ENCODE assay signal across 15 cellular contexts in the genomic region with DNA sequence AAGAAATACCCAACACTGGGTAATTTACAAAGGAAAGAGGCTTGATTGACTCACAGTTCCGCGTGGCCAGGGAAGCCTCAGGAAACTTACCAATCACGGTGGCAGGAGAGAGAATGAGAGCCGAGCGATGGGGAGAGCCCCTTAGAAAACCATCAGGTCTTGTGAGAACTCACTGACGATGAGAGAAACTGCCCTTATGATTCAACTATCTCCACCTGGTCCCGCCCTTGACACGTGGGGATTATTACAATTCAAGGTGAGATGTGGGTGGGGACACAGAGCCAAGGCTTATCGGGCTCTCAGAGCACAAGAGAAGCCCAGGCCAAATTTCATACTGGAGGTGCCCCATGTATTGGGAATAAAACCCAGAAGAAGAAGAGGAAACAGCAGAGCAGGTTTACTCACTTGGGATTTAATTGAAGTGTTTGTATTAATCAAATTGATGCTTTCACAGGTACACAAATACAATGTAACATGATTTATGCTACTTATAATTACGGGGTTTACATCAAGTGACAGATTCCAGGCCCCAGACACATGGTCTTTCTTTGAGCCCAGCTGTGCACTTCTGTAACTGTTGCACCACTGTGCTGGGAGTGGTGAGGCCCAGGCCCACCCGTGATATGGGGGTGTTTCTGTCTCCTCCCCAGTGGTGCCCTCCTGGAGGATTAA. TPM values are rescaled to one million over a fixed set of nuclear protein-coding genes. Genes with fewer than 3 reads are reported as not detected.
DNase-seq lines count a peak whose midpoint lies in the region; ATAC-seq and TF ChIP-seq lines count a peak whose summit lies in the region.
"Had no signal": no experiment of that assay in that cellular context is flagged by ENCODE, and none has a peak within 500 bp of the region (broad histone marks: within the 10 kb centered on the region; RNA-seq: fewer than 3 reads in every experiment).

No MANE protein-coding gene starts in this region.

- no peaks in the 10 kb centered on the region for H3K4me1 Mint-ChIP-seq in activated T-helper 17 cell treated with anti-CD3 and anti-CD28 coated beads, Interleukin-2, amount 50 U/mL, for 72 hours
- peaks cover 38% of the 10 kb centered on the region for H3K4me1 Mint-ChIP-seq in nephron
- H3K4me1 Mint-ChIP-seq: B cell had no signal

- H3K36me3 Mint-ChIP-seq in activated T-helper 17 cell treated with anti-CD3 and anti-CD28 coated beads, Interleukin-2, amount 50 U/mL, for 72 hours (ENCODE audit: low read depth) = no peaks in the 10 kb centered on the region
- H3K36me3 Mint-ChIP-seq in nephron (ENCODE audit: low read depth) = no peaks in the 10 kb centered on the region
- H3K36me3 Mint-ChIP-seq: neural progenitor cell, T-cell had no signal

- TF ChIP-seq CTCF in nephron (IDR thresholded peaks at IDR 0.05; ENCODE audit: unreplicated experiment in 3 of 3) = no peak

- peak; percentile 57 to 72 for DNase-seq in NCI-H2081 (lab: John Stamatoyannopoulos, UW)
- no peak for DNase-seq in midbrain (lab: John Stamatoyannopoulos, UW)
- DNase-seq: activated T-cell treated with anti-CD3 and anti-CD28 coated beads, Interleukin-2, amount 50 U/mL, for 1 hour; NCI-H446; stimulated activated CD4-positive, alpha-beta T cell treated with anti-CD3 and anti-CD28 coated beads, Interleukin-4, amount 100 ng/mL, for 24 hours; T-cell had no signal

- peaks cover 14% of the 10 kb centered on the region for H3K27me3 Mint-ChIP-seq in activated T-helper 17 cell treated with anti-CD3 and anti-CD28 coated beads, Interleukin-2, amount 50 U/mL, for 72 hours
- peaks cover 4% of the 10 kb centered on the region for H3K27me3 Mint-ChIP-seq in nephron (ENCODE audit: low read depth)

- ATAC-seq in activated T-helper 17 cell treated with anti-CD3 and anti-CD28 coated beads, Interleukin-2, amount 50 U/mL, for 72 hours (replicated peaks) = peak; percentile 64
- ATAC-seq in HG02759 (IDR thresholded peaks at IDR 0.05; ENCODE audit: unreplicated experiment) (no peak), GM19324 (IDR thresholded peaks at IDR 0.05; ENCODE audit: low FRiP score, unreplicated experiment) (no peak)
- ATAC-seq: activated CD4-positive, CD25-positive, alpha-beta regulatory T cell treated with anti-CD3 and anti-CD28 coated beads, Interleukin-2, amount 50 U/mL, for 24 hours; Panc1; T-cell had no signal

- no peak for TF ChIP-seq EP300 in Ishikawa (IDR thresholded peaks at IDR 0.05; ENCODE audit: borderline replicate concordance)

- H3K27ac Mint-ChIP-seq in activated T-helper 17 cell treated with anti-CD3 and anti-CD28 coated beads, Interleukin-2, amount 50 U/mL, for 72 hours = no peak overlapping the region
- H3K27ac Mint-ChIP-seq in nephron = peak overlapping the region in 2 of 3 experiments; percentile 25 to 46
- H3K27ac Mint-ChIP-seq: B cell, T-cell had no signal

- TF ChIP-seq RAD21 in Ishikawa (IDR thresholded peaks at IDR 0.05; ENCODE audit: low read depth) = no peak

- no peaks in the 10 kb centered on the region for H3K9me3 Mint-ChIP-seq in activated T-helper 17 cell treated with anti-CD3 and anti-CD28 coated beads, Interleukin-2, amount 50 U/mL, for 72 hours
- no peaks in the 10 kb centered on the region for H3K9me3 Mint-ChIP-seq in nephron
- H3K9me3 Mint-ChIP-seq: neural progenitor cell, T-cell had no signal

- no peak overlapping the region for H3K4me3 Mint-ChIP-seq in activated T-helper 17 cell treated with anti-CD3 and anti-CD28 coated beads, Interleukin-2, amount 50 U/mL, for 72 hours
- no peak overlapping the region for H3K4me3 Mint-ChIP-seq in nephron
- H3K4me3 Mint-ChIP-seq: B cell, neural progenitor cell, T-cell had no signal

TF ChIP-seq in Ishikawa, 13 proteins besides CTCF, POLR2A, EP300 and RAD21:
- TF ChIP-seq, protein P1, sequence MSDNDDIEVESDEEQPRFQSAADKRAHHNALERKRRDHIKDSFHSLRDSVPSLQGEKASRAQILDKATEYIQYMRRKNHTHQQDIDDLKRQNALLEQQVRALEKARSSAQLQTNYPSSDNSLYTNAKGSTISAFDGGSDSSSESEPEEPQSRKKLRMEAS (IDR thresholded peaks at IDR 0.05) = 0 out of 2 replicates have a peak, but pooled peaks have one; percentile 21
- TF ChIP-seq, protein P2, sequence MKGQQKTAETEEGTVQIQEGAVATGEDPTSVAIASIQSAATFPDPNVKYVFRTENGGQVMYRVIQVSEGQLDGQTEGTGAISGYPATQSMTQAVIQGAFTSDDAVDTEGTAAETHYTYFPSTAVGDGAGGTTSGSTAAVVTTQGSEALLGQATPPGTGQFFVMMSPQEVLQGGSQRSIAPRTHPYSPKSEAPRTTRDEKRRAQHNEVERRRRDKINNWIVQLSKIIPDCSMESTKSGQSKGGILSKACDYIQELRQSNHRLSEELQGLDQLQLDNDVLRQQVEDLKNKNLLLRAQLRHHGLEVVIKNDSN (IDR thresholded peaks at IDR 0.05) = peak; percentile 9; the same call in 1 of the 2 replicates
- TF ChIP-seq FOXM1 (IDR thresholded peaks at IDR 0.05; ENCODE audit: borderline replicate concordance, low read depth) = no peak

RNA-seq across cellular contexts. Expression of gene CCDC85C, which starts 8.2 kb away (rescaled TPM):
- total RNA-seq in activated T-helper 17 cell treated with anti-CD3 and anti-CD28 coated beads, Interleukin-2, amount 50 U/mL, for 72 hours = 1 to 10 TPM; 2.8 to 3.4 TPM

RNA-seq across cellular contexts. Expression of gene HHIPL1, which starts 32.7 kb away (rescaled TPM):
- under 1 TPM in 1 of 2 donors, not detected in 1; 0.19 TPM for total RNA-seq in activated T-helper 17 cell treated with anti-CD3 and anti-CD28 coated beads, Interleukin-2, amount 50 U/mL, for 72 hours
- total RNA-seq: B cell had no signal
